ENCODE assay signal across 8 cellular contexts in genomic region chr19:42012747-42013146, GRCh38. TPM values are rescaled to one million over a fixed set of nuclear protein-coding genes. Genes with fewer than 3 reads are reported as not detected.
A peak's percentile ranks its signal among the peaks of the same experiment; 100 is the strongest.
DNase-seq lines count a peak whose midpoint lies in the region; ATAC-seq, FAIRE-seq and TF ChIP-seq lines count a peak whose summit lies in the region.
"Not testable (repeated sequence)": the region's sequence is repeated elsewhere in the genome, so short reads cannot be mapped to it uniquely, and the experiment has no call there.
"Had no signal": no experiment of that assay in that cellular context is flagged by ENCODE, and none has a peak within 500 bp of the region (broad histone marks: within the 10 kb centered on the region; RNA-seq: fewer than 3 reads in every experiment).

No MANE protein-coding gene starts in this region.

- TF ChIP-seq RAD21 in A549 (conservative IDR thresholded peaks at IDR 0.05 in 1 of 2, IDR thresholded peaks at IDR 0.05 in 1 of 2); K562 (CRISPR knock-in tag; conservative IDR thresholded peaks at IDR 0.05 in 1 of 2, IDR thresholded peaks at IDR 0.05 in 1 of 2); HepG2 (CRISPR knock-in tag; IDR thresholded peaks at IDR 0.05): not testable (repeated sequence)

- BruUV-seq in K562 (replicated peaks; lab: Mats Ljungman, UMichigan); HepG2 (replicated peaks; lab: Mats Ljungman, UMichigan): not testable (repeated sequence)

- peaks cover 12% of the 10 kb centered on the region for H3K4me1 ChIP-seq in A549
- peaks cover 3 to 14% of the 10 kb centered on the region in 2 experiments; a peak in 4 of 5 replicates for H3K4me1 ChIP-seq in K562 (replicated peaks in 1 of 2; ENCODE audit: control insufficient read depth in 2 of 2, insufficient read depth in 2 of 2, low read length in 2 of 2)
- H3K4me1 ChIP-seq in HepG2 (ENCODE audit: insufficient read depth, low read length), result not testable (repeated sequence)

- H2AFZ ChIP-seq in K562 (ENCODE audit: low read depth, low read length); HepG2 (ENCODE audit: low read length): not testable (repeated sequence)

- not testable (repeated sequence) for H3K27me3 ChIP-seq in K562 (ENCODE audit: control insufficient read depth in 2 of 2, insufficient read depth in 2 of 2, low read length in 2 of 2); HepG2 (ENCODE audit: control insufficient read depth in 1 of 2, insufficient read depth in 2 of 2, low read length in 2 of 2)

- 74% methylated on average over 3 of the region's 3 CpGs for whole genome bisulfite sequencing in A549 (ENCODE audit: missing lambda C conversion rate)
- WGBS in K562 (ENCODE audit: insufficient coverage, low coverage, missing lambda C conversion rate), result 82% methylated on average over 3 of the region's 3 CpGs
- WGBS in HepG2 (ENCODE audit: low lambda C conversion rate), result 27% methylated on average over 3 of the region's 3 CpGs

- not testable (repeated sequence) for H3K27ac ChIP-seq in A549; K562 (ENCODE audit: extremely low read depth, low read depth, low read length); HepG2 (ENCODE audit: extremely low read length, insufficient read depth, low read length)
- 0 out of 2 replicates have a peak overlapping the region, but pooled peaks have one; percentile 13 for H3K27ac ChIP-seq in SK-N-MC

- POLR2A ChIA-PET in A549 (lab: Yijun Ruan, JAX); K562 (lab: Yijun Ruan, JAX); HepG2 (lab: Yijun Ruan, JAX): not testable (repeated sequence)

- H3K9me3 ChIP-seq in A549; SK-N-MC (ENCODE audit: low read depth, low read length); K562 (replicated peaks; ENCODE audit: control insufficient read depth, insufficient read depth, low read depth, low read length); HepG2 (ENCODE audit: low read length): not testable (repeated sequence)

- H3K4me2 ChIP-seq in A549; K562 (ENCODE audit: insufficient read depth, low read length); HepG2 (ENCODE audit: low read depth, low read length): not testable (repeated sequence)

- TF ChIP-seq POLR2A in A549 (IDR thresholded peaks at IDR 0.05; ENCODE audit: low read length); K562 (conservative IDR thresholded peaks at IDR 0.05); HepG2 (IDR thresholded peaks at IDR 0.05; ENCODE audit: insufficient read depth in 1 of 2, low read depth in 2 of 2, low read length in 2 of 2): not testable (repeated sequence)

- H3K79me2 ChIP-seq in K562 (ENCODE audit: control insufficient read depth, insufficient read depth, low read length); HepG2 (ENCODE audit: insufficient read depth, low read length): not testable (repeated sequence)

- H3K36me3 ChIP-seq in SK-N-MC (ENCODE audit: insufficient read depth, low read length); K562 (ENCODE audit: control insufficient read depth, insufficient read depth, low read length); HepG2 (replicated peaks in 1 of 2; ENCODE audit: control insufficient read depth in 1 of 2, insufficient read depth in 2 of 2, low read length in 2 of 2): not testable (repeated sequence)

- TF ChIP-seq EP300 in A549 (IDR thresholded peaks at IDR 0.05); K562 (IDR thresholded peaks at IDR 0.05; ENCODE audit: low read length); HepG2 (IDR thresholded peaks at IDR 0.05; ENCODE audit: low read depth in 2 of 2, low read length in 2 of 2); HepG2 (CRISPR knock-in tag; IDR thresholded peaks at IDR 0.05; ENCODE audit: borderline replicate concordance): not testable (repeated sequence)

- intact Hi-C loops in K562 (cut with micrococcal nuclease); HepG2 (cut with micrococcal nuclease; ENCODE audit: unreplicated experiment): not testable (repeated sequence)

- H4K20me1 ChIP-seq in K562 (replicated peaks; ENCODE audit: control insufficient read depth, insufficient read depth, low read length); HepG2 (ENCODE audit: insufficient read depth, low read length): not testable (repeated sequence)

- H3K9me1 ChIP-seq in K562 (ENCODE audit: control insufficient read depth, insufficient read depth, low read length), result not testable (repeated sequence)

- TF ChIP-seq CTCF in A549 (IDR thresholded peaks at IDR 0.05); K562 (IDR thresholded peaks at IDR 0.05 in 2 of 3, conservative IDR thresholded peaks at IDR 0.05 in 1 of 3; ENCODE audit: insufficient read depth in 2 of 3, low read depth in 1 of 3, low read length in 3 of 3); HepG2 (CRISPR knock-in tag; IDR thresholded peaks at IDR 0.05): not testable (repeated sequence)

- H3K9ac ChIP-seq in SK-N-MC (ENCODE audit: insufficient read length); K562 (ENCODE audit: insufficient read depth in 1 of 2, low read depth in 2 of 2, low read length in 2 of 2); HepG2 (ENCODE audit: insufficient read depth, low read depth, low read length): not testable (repeated sequence)

- in situ Hi-C loops in K562 (cut with MboI); HepG2 (cut with HindIII; ENCODE audit: extremely low pct_ligation_motif_present, low pct_unique_long_range_greater_than_20kb): not testable (repeated sequence)

- CTCF ChIA-PET in A549 (lab: Yijun Ruan, JAX), result interaction anchor here (0.6 to 16.0 kb wide), 6 partner anchors 12 to 61 kb away, joined by 3 to 230 read pairs (median 33); no protein-coding TSS in a partner anchor
- CTCF ChIA-PET in K562 (lab: Yijun Ruan, JAX; ENCODE audit: low intra/inter-chr PET ratio); HepG2 (lab: Yijun Ruan, JAX; ENCODE audit: low intra/inter-chr PET ratio, low total read pairs): not testable (repeated sequence)

- not testable (repeated sequence) for ATAC-seq in A549, K562, HepG2

- FAIRE-seq in A549 (lab: Jason Lieb, UNC), result peak; percentile 67
- FAIRE-seq in K562 (lab: Jason Lieb, UNC); HepG2 (lab: Jason Lieb, UNC): not testable (repeated sequence)

- H3K4me3 ChIP-seq in A549; SK-N-MC; K562; HepG2 (replicated peaks in 1 of 3; ENCODE audit: insufficient read depth in 1 of 3, low read depth in 2 of 3, low read length in 3 of 3): not testable (repeated sequence)

- not testable (repeated sequence) for DNase-seq in A549 (ENCODE audit: low read depth in 1 of 2, low spot score in 1 of 2); SK-N-MC (ENCODE audit: low read depth, low spot score); K562 (ENCODE audit: extremely low read depth in 1 of 4, low spot score in 3 of 4); HepG2 (ENCODE audit: low spot score)
- DNase-seq in OCI-M1 (lab: John Stamatoyannopoulos, UW), result peak; percentile 35

RNA-seq across cellular contexts. Expression of gene ATP1A3, which starts 18.7 kb away (rescaled TPM):
- polyA plus RNA-seq in A549 (2011; rRNA removed) (0.67 and 0.69 TPM in 2 replicates), A549 (2017; fragmentation: RNase III; extraction: RNeasy Plus Mini Kit Qiagen cat#74134 plus additional on column Dnase treatment) (3.4 to 3.8 TPM (median 3.7 TPM) in 3 replicates), K562 (2011; rRNA removed) (0.01 and 0.03 TPM in 2 replicates), K562 (2014; fragmentation: Illumina TruSeq; extraction: Trizol) (0.30 and 0.60 TPM in 2 replicates), K562 (2014; fragmentation: Nextera tagmentation; extraction: Ambion mirVana) (not detected), K562 (2014; rRNA removed) (0.07 and 0.11 TPM in 2 replicates), HepG2 (2011; rRNA removed) (0.01 TPM in 1 of 2 replicates, not detected in the other)
- polyA plus RNA-seq in A549 (2012; cell fraction: cytosol; rRNA removed), result 1.2 and 1.3 TPM in 2 replicates
- polyA plus RNA-seq in A549 (2012; cell fraction: nucleus; rRNA removed), result 2.9 and 3.8 TPM in 2 replicates
- 1.3 and 2.6 TPM in 2 replicates for polyA minus RNA-seq in A549 (2011; rRNA and poly(A)+ RNA removed)
- total RNA-seq in K562 (2011; cell fraction: chromatin; rRNA removed; ENCODE audit: low replicate concordance), result 0.35 and 2.3 TPM in 2 replicates
- 0.50 and 0.53 TPM in 2 replicates for total RNA-seq in K562 (2011; cell fraction: nucleolus; rRNA removed)
- total RNA-seq in K562 (2011; cell fraction: nucleoplasm; rRNA removed), result 0.37 TPM in 1 of 2 replicates, not detected in the other
- total RNA-seq in K562 (2014; rRNA removed) (0.27 TPM in 1 of 2 replicates, not detected in the other), K562 (2014; rRNA removed; fragmentation: Illumina TruSeq; extraction: Trizol) (0.03 and 0.04 TPM in 2 replicates), K562 (2015; rRNA removed; fragmentation: Illumina TruSeq; extraction: Trizol) (0.15 TPM in 1 of 2 replicates, not detected in the other), K562 (2021) (0.56 and 1.0 TPM in 2 replicates), HepG2 (2016; rRNA removed; fragmentation: Illumina TruSeq; extraction: Trizol) (0.04 TPM in 1 of 2 replicates, not detected in the other)
- 0.03 TPM in 1 of 2 replicates, not detected in the other for polyA plus RNA-seq in K562 (2011; cell fraction: cytosol; rRNA removed)
- polyA plus RNA-seq in K562 (2011; cell fraction: nucleus; rRNA removed), result 0.13 TPM in 1 of 2 replicates, not detected in the other
- 0.62 and 1.7 TPM in 2 replicates for polyA plus RNA-seq in K562 (2012)
- polyA minus RNA-seq in K562 (2011; rRNA and poly(A)+ RNA removed), result 0.06 and 0.11 TPM in 2 replicates
- 0.19 TPM in 1 of 2 replicates, not detected in the other for polyA minus RNA-seq in K562 (2011; cell fraction: cytosol; rRNA and poly(A)+ RNA removed)
- polyA minus RNA-seq in K562 (2011; cell fraction: nucleus; rRNA and poly(A)+ RNA removed), result 0.40 TPM in 1 of 2 replicates, not detected in the other
- not detected in 2 replicates for total RNA-seq in HepG2 (2016; cell fraction: cytosol; rRNA removed; fragmentation: Illumina TruSeq; extraction: Trizol; ENCODE audit: low read depth)
- 0.04 and 0.13 TPM in 2 replicates for total RNA-seq in HepG2 (2016; cell fraction: insoluble cytoplasmic fraction; rRNA removed; fragmentation: Illumina TruSeq; extraction: Trizol)
- total RNA-seq in HepG2 (2016; cell fraction: membrane; rRNA removed; fragmentation: Illumina TruSeq; extraction: Trizol), result 0.12 TPM in 1 of 2 replicates, not detected in the other
- total RNA-seq in HepG2 (2016; cell fraction: nucleus; rRNA removed; fragmentation: Illumina TruSeq; extraction: Trizol), result 0.12 TPM in 1 of 2 replicates, not detected in the other
- 0.01 TPM in 1 of 2 replicates, not detected in the other for polyA plus RNA-seq in HepG2 (2011; cell fraction: cytosol; rRNA removed)
- polyA plus RNA-seq in HepG2 (2011; cell fraction: nucleus; rRNA removed), result not detected in 2 replicates
- polyA plus RNA-seq in HepG2 (2012), result not detected in 2 replicates
- polyA plus RNA-seq in HepG2 (2016; cell fraction: cytosol; fragmentation: Illumina TruSeq; extraction: Trizol; ENCODE audit: low read depth), result 0.03 TPM in 2 replicates
- polyA plus RNA-seq in HepG2 (2016; cell fraction: insoluble cytoplasmic fraction; fragmentation: Illumina TruSeq; extraction: Trizol; ENCODE audit: low read depth), result not detected in 2 replicates
- 0.07 TPM in 1 of 2 replicates, not detected in the other for polyA plus RNA-seq in HepG2 (2016; cell fraction: membrane; fragmentation: Illumina TruSeq; extraction: Trizol; ENCODE audit: low read depth)
- 0.15 and 0.28 TPM in 2 replicates for polyA plus RNA-seq in HepG2 (2016; cell fraction: nucleus; fragmentation: Illumina TruSeq; extraction: Trizol; ENCODE audit: insufficient read depth, low read depth)
- 0.16 TPM in 1 of 2 replicates, not detected in the other for polyA minus RNA-seq in HepG2 (2011; rRNA and poly(A)+ RNA removed; ENCODE audit: low replicate concordance)
- not detected in 2 replicates for polyA minus RNA-seq in HepG2 (2011; cell fraction: cytosol; rRNA and poly(A)+ RNA removed)
- not detected in 2 replicates for polyA minus RNA-seq in HepG2 (2011; cell fraction: nucleus; rRNA and poly(A)+ RNA removed)
- polyA plus RNA-seq: AG04450 had no signal

RNA-seq across cellular contexts. Expression of gene RABAC1, which starts 53.6 kb away (rescaled TPM):
- polyA plus RNA-seq in A549 (2011; rRNA removed) (117 and 137 TPM in 2 replicates), A549 (2017; fragmentation: RNase III; extraction: RNeasy Plus Mini Kit Qiagen cat#74134 plus additional on column Dnase treatment) (199 to 247 TPM (median 246 TPM) in 3 replicates), K562 (2011; rRNA removed) (17.7 and 36.3 TPM in 2 replicates), K562 (2014; fragmentation: Illumina TruSeq; extraction: Trizol) (2.4 and 7.8 TPM in 2 replicates), K562 (2014; fragmentation: Nextera tagmentation; extraction: Ambion mirVana) (1 to 10 TPM; 5.2 to 9.3 TPM), K562 (2014; rRNA removed) (28.1 and 44.0 TPM in 2 replicates), HepG2 (2011; rRNA removed) (74.0 and 91.2 TPM in 2 replicates)
- polyA plus RNA-seq in A549 (2012; cell fraction: cytosol; rRNA removed), result 315 and 361 TPM in 2 replicates
- polyA plus RNA-seq in A549 (2012; cell fraction: nucleus; rRNA removed), result 405 and 426 TPM in 2 replicates
- 73.2 and 77.6 TPM in 2 replicates for polyA minus RNA-seq in A549 (2011; rRNA and poly(A)+ RNA removed)
- 19.9 and 51.2 TPM in 2 replicates for total RNA-seq in K562 (2011; cell fraction: chromatin; rRNA removed; ENCODE audit: low replicate concordance)
- 69.7 and 71.9 TPM in 2 replicates for total RNA-seq in K562 (2011; cell fraction: nucleolus; rRNA removed)
- 51.7 and 54.7 TPM in 2 replicates for total RNA-seq in K562 (2011; cell fraction: nucleoplasm; rRNA removed)
- total RNA-seq in K562 (2014; rRNA removed) (24.5 and 32.7 TPM in 2 replicates), K562 (2014; rRNA removed; fragmentation: Illumina TruSeq; extraction: Trizol) (2.5 and 4.6 TPM in 2 replicates), K562 (2015; rRNA removed; fragmentation: Illumina TruSeq; extraction: Trizol) (7.1 and 7.2 TPM in 2 replicates), K562 (2021) (23.2 and 24.0 TPM in 2 replicates), HepG2 (2016; rRNA removed; fragmentation: Illumina TruSeq; extraction: Trizol) (20.7 and 37.4 TPM in 2 replicates)
- polyA plus RNA-seq in K562 (2011; cell fraction: cytosol; rRNA removed), result 84.6 and 116 TPM in 2 replicates
- 38.9 and 57.8 TPM in 2 replicates for polyA plus RNA-seq in K562 (2011; cell fraction: nucleus; rRNA removed)
- polyA plus RNA-seq in K562 (2012), result 22.9 and 60.5 TPM in 2 replicates
- 8.2 and 10.6 TPM in 2 replicates for polyA minus RNA-seq in K562 (2011; rRNA and poly(A)+ RNA removed)
- 7.3 and 10.4 TPM in 2 replicates for polyA minus RNA-seq in K562 (2011; cell fraction: cytosol; rRNA and poly(A)+ RNA removed)
- polyA minus RNA-seq in K562 (2011; cell fraction: nucleus; rRNA and poly(A)+ RNA removed), result 12.3 and 23.0 TPM in 2 replicates
- total RNA-seq in HepG2 (2016; cell fraction: cytosol; rRNA removed; fragmentation: Illumina TruSeq; extraction: Trizol; ENCODE audit: low read depth), result 32.7 and 40.5 TPM in 2 replicates
- 21.9 and 38.8 TPM in 2 replicates for total RNA-seq in HepG2 (2016; cell fraction: insoluble cytoplasmic fraction; rRNA removed; fragmentation: Illumina TruSeq; extraction: Trizol)
- 24.1 and 26.6 TPM in 2 replicates for total RNA-seq in HepG2 (2016; cell fraction: membrane; rRNA removed; fragmentation: Illumina TruSeq; extraction: Trizol)
- total RNA-seq in HepG2 (2016; cell fraction: nucleus; rRNA removed; fragmentation: Illumina TruSeq; extraction: Trizol), result 28.4 and 29.8 TPM in 2 replicates
- polyA plus RNA-seq in HepG2 (2011; cell fraction: cytosol; rRNA removed), result 112 and 172 TPM in 2 replicates
- 93.5 and 96.2 TPM in 2 replicates for polyA plus RNA-seq in HepG2 (2011; cell fraction: nucleus; rRNA removed)
- 38.2 and 66.0 TPM in 2 replicates for polyA plus RNA-seq in HepG2 (2012)
- 34.2 and 39.3 TPM in 2 replicates for polyA plus RNA-seq in HepG2 (2016; cell fraction: cytosol; fragmentation: Illumina TruSeq; extraction: Trizol; ENCODE audit: low read depth)
- 20.0 and 22.5 TPM in 2 replicates for polyA plus RNA-seq in HepG2 (2016; cell fraction: insoluble cytoplasmic fraction; fragmentation: Illumina TruSeq; extraction: Trizol; ENCODE audit: low read depth)
- 21.0 and 26.9 TPM in 2 replicates for polyA plus RNA-seq in HepG2 (2016; cell fraction: membrane; fragmentation: Illumina TruSeq; extraction: Trizol; ENCODE audit: low read depth)
- 52.4 and 53.1 TPM in 2 replicates for polyA plus RNA-seq in HepG2 (2016; cell fraction: nucleus; fragmentation: Illumina TruSeq; extraction: Trizol; ENCODE audit: insufficient read depth, low read depth)
- polyA minus RNA-seq in HepG2 (2011; rRNA and poly(A)+ RNA removed; ENCODE audit: low replicate concordance), result 32.5 and 96.8 TPM in 2 replicates
- polyA minus RNA-seq in HepG2 (2011; cell fraction: cytosol; rRNA and poly(A)+ RNA removed), result 26.4 and 26.8 TPM in 2 replicates
- 21.6 and 26.0 TPM in 2 replicates for polyA minus RNA-seq in HepG2 (2011; cell fraction: nucleus; rRNA and poly(A)+ RNA removed)

RNA-seq across cellular contexts. Expression of gene GRIK5, which starts 57.3 kb away (rescaled TPM):
- polyA plus RNA-seq in A549 (2011; rRNA removed) (0.22 and 0.42 TPM in 2 replicates), A549 (2017; fragmentation: RNase III; extraction: RNeasy Plus Mini Kit Qiagen cat#74134 plus additional on column Dnase treatment) (0.30 to 0.54 TPM (median 0.45 TPM) in 3 replicates), K562 (2011; rRNA removed) (0.04 and 0.09 TPM in 2 replicates), K562 (2014; fragmentation: Illumina TruSeq; extraction: Trizol) (0.06 and 0.12 TPM in 2 replicates), K562 (2014; fragmentation: Nextera tagmentation; extraction: Ambion mirVana) (not detected), K562 (2014; rRNA removed) (0.04 and 0.27 TPM in 2 replicates), HepG2 (2011; rRNA removed) (0.05 TPM in 1 of 2 replicates, not detected in the other)
- polyA plus RNA-seq in A549 (2012; cell fraction: cytosol; rRNA removed), result 0.26 and 0.32 TPM in 2 replicates
- 1.6 and 2.0 TPM in 2 replicates for polyA plus RNA-seq in A549 (2012; cell fraction: nucleus; rRNA removed)
- polyA minus RNA-seq in A549 (2011; rRNA and poly(A)+ RNA removed), result 0.12 and 0.34 TPM in 2 replicates
- 0.12 and 1.3 TPM in 2 replicates for total RNA-seq in K562 (2011; cell fraction: chromatin; rRNA removed; ENCODE audit: low replicate concordance)
- 0.50 and 0.53 TPM in 2 replicates for total RNA-seq in K562 (2011; cell fraction: nucleolus; rRNA removed)
- total RNA-seq in K562 (2011; cell fraction: nucleoplasm; rRNA removed), result 0.29 and 0.31 TPM in 2 replicates
- total RNA-seq in K562 (2014; rRNA removed) (0.27 and 0.29 TPM in 2 replicates), K562 (2014; rRNA removed; fragmentation: Illumina TruSeq; extraction: Trizol) (0.55 TPM in 1 of 2 replicates, not detected in the other), K562 (2015; rRNA removed; fragmentation: Illumina TruSeq; extraction: Trizol) (0.40 TPM in 1 of 2 replicates, not detected in the other), K562 (2021) (0.51 and 0.58 TPM in 2 replicates), HepG2 (2016; rRNA removed; fragmentation: Illumina TruSeq; extraction: Trizol) (not detected in 2 replicates)
- polyA plus RNA-seq in K562 (2011; cell fraction: cytosol; rRNA removed), result 0.04 and 0.06 TPM in 2 replicates
- 0.27 and 0.48 TPM in 2 replicates for polyA plus RNA-seq in K562 (2011; cell fraction: nucleus; rRNA removed)
- 0.34 and 11.2 TPM in 2 replicates for polyA plus RNA-seq in K562 (2012)
- polyA minus RNA-seq in K562 (2011; rRNA and poly(A)+ RNA removed), result 0.06 and 0.63 TPM in 2 replicates
- not detected in 2 replicates for polyA minus RNA-seq in K562 (2011; cell fraction: cytosol; rRNA and poly(A)+ RNA removed)
- polyA minus RNA-seq in K562 (2011; cell fraction: nucleus; rRNA and poly(A)+ RNA removed), result 0.33 TPM in 1 of 2 replicates, not detected in the other
- not detected in 2 replicates for total RNA-seq in HepG2 (2016; cell fraction: cytosol; rRNA removed; fragmentation: Illumina TruSeq; extraction: Trizol; ENCODE audit: low read depth)
- total RNA-seq in HepG2 (2016; cell fraction: insoluble cytoplasmic fraction; rRNA removed; fragmentation: Illumina TruSeq; extraction: Trizol), result not detected in 2 replicates
- total RNA-seq in HepG2 (2016; cell fraction: membrane; rRNA removed; fragmentation: Illumina TruSeq; extraction: Trizol), result not detected in 2 replicates
- total RNA-seq in HepG2 (2016; cell fraction: nucleus; rRNA removed; fragmentation: Illumina TruSeq; extraction: Trizol), result not detected in 2 replicates
- 0.03 TPM in 1 of 2 replicates, not detected in the other for polyA plus RNA-seq in HepG2 (2011; cell fraction: cytosol; rRNA removed)
- polyA plus RNA-seq in HepG2 (2011; cell fraction: nucleus; rRNA removed), result 0.10 and 0.14 TPM in 2 replicates
- not detected in 2 replicates for polyA plus RNA-seq in HepG2 (2012)
- not detected in 2 replicates for polyA plus RNA-seq in HepG2 (2016; cell fraction: cytosol; fragmentation: Illumina TruSeq; extraction: Trizol; ENCODE audit: low read depth)
- not detected in 2 replicates for polyA plus RNA-seq in HepG2 (2016; cell fraction: insoluble cytoplasmic fraction; fragmentation: Illumina TruSeq; extraction: Trizol; ENCODE audit: low read depth)
- polyA plus RNA-seq in HepG2 (2016; cell fraction: membrane; fragmentation: Illumina TruSeq; extraction: Trizol; ENCODE audit: low read depth), result not detected in 2 replicates
- not detected in 2 replicates for polyA plus RNA-seq in HepG2 (2016; cell fraction: nucleus; fragmentation: Illumina TruSeq; extraction: Trizol; ENCODE audit: insufficient read depth, low read depth)
- 0.08 and 0.12 TPM in 2 replicates for polyA minus RNA-seq in HepG2 (2011; rRNA and poly(A)+ RNA removed; ENCODE audit: low replicate concordance)
- polyA minus RNA-seq in HepG2 (2011; cell fraction: cytosol; rRNA and poly(A)+ RNA removed), result not detected in 2 replicates
- not detected in 2 replicates for polyA minus RNA-seq in HepG2 (2011; cell fraction: nucleus; rRNA and poly(A)+ RNA removed)
- polyA plus RNA-seq: CD4-positive, alpha-beta memory T cell; CD8-positive, alpha-beta memory T cell had no signal
